ENCODE assay signal across 1 cellular context in the genomic region with DNA sequence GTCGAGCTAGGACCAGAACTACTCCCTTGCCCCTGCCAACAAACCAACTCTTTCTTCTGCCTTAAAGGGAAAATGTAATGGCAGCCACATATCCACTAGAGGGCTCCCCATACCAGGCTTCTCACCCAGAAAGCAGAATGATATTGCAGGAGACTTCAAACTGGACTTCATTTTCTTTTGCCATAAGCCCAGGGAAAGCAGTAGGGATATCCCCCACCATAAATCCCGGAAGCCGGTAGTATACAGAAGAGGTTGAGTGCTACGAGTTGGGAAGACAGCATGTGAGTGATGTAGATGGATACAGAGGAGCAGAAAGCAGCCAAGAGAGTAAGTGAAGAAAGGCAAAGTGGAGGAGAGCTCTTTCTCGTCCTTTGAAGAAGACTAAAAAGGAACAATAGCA.
A peak's percentile ranks its signal among the peaks of the same experiment; 100 is the strongest.
TF ChIP-seq lines count a peak whose summit lies in the region.

No MANE protein-coding gene starts in this region.

TF ChIP-seq in K562, 482 proteins besides CTCF, POLR2A, EP300 and RAD21 (continued from another document):
- TF ChIP-seq, protein P1, sequence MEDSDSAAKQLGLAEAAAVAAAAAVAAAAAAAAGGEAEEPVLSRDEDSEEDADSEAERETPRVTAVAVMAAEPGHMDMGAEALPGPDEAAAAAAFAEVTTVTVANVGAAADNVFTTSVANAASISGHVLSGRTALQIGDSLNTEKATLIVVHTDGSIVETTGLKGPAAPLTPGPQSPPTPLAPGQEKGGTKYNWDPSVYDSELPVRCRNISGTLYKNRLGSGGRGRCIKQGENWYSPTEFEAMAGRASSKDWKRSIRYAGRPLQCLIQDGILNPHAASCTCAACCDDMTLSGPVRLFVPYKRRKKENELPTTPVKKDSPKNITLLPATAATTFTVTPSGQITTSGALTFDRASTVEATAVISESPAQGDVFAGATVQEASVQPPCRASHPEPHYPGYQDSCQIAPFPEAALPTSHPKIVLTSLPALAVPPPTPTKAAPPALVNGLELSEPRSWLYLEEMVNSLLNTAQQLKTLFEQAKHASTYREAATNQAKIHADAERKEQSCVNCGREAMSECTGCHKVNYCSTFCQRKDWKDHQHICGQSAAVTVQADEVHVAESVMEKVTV (CRISPR knock-in tag; IDR thresholded peaks at IDR 0.05), result peak; percentile 98
- TF ChIP-seq TEAD4 (IDR thresholded peaks at IDR 0.05; ENCODE audit: low read length) (peak; percentile 37; the same call in 1 of the 2 replicates), TEAD4 (CRISPR knock-in tag; IDR thresholded peaks at IDR 0.05; ENCODE audit: borderline replicate concordance) (no peak), GABPA (tag; conservative IDR thresholded peaks at IDR 0.05; ENCODE audit: low read depth) (no peak), PCBP1 (IDR thresholded peaks at IDR 0.05; ENCODE audit: low read depth, low read length, poor library complexity, severe bottlenecking) (no peak), EZH2 (IDR thresholded peaks at IDR 0.05; ENCODE audit: borderline replicate concordance, low read depth, low read length) (no peak), TARDBP (IDR thresholded peaks at IDR 0.05) (no peak), FIP1L1 (IDR thresholded peaks at IDR 0.05; ENCODE audit: low read depth, low read length, poor library complexity, severe bottlenecking) (no peak), ZEB2 (IDR thresholded peaks at IDR 0.05) (peak; percentile 34; the same call in 1 of the 2 replicates), HMBOX1 (IDR thresholded peaks at IDR 0.05) (no peak), RBM39 (optimal IDR thresholded peaks at IDR 0.05; ENCODE audit: low read depth, low read length) (peak; percentile 55), HDGF (IDR thresholded peaks at IDR 0.05) (peak; percentile 79; the same call in 1 of the 2 replicates), ZNF165 (CRISPR knock-in tag; IDR thresholded peaks at IDR 0.05; ENCODE audit: borderline replicate concordance) (no peak), SLC30A9 (CRISPR knock-in tag; IDR thresholded peaks at IDR 0.05) (no peak), ZNF695 (CRISPR knock-in tag; IDR thresholded peaks at IDR 0.05) (no peak), ZNF586 (CRISPR knock-in tag; conservative IDR thresholded peaks at IDR 0.05) (no peak), ZNF431 (CRISPR knock-in tag; IDR thresholded peaks at IDR 0.05) (no peak), TRIM28 (IDR thresholded peaks at IDR 0.05) (no peak), L3MBTL2 (IDR thresholded peaks at IDR 0.05) (0 out of 2 replicates have a peak, but pooled peaks have one; percentile 43), HDAC1 (IDR thresholded peaks at IDR 0.05) (no peak), ZNF507 (tag; conservative IDR thresholded peaks at IDR 0.05) (no peak), CXXC5 (CRISPR knock-in tag; IDR thresholded peaks at IDR 0.05) (no peak), MLLT1 (IDR thresholded peaks at IDR 0.05) (peak in 1 of 2 experiments; percentile 70; a peak in 1 of 4 replicates), ZNF444 (CRISPR knock-in tag; IDR thresholded peaks at IDR 0.05) (no peak), NBN (IDR thresholded peaks at IDR 0.05; ENCODE audit: low read depth) (peak; percentile 80), NR2C2 (CRISPR knock-in tag; IDR thresholded peaks at IDR 0.05) (no peak), NR2C2 (tag; IDR thresholded peaks at IDR 0.05) (no peak; the same call in 1 of the 2 replicates), DACH1 (IDR thresholded peaks at IDR 0.05; ENCODE audit: partially characterized antibody) (no peak), CC2D1A (IDR thresholded peaks at IDR 0.05) (peak; percentile 89), SMC3 (conservative IDR thresholded peaks at IDR 0.05; ENCODE audit: insufficient read depth, low read depth, low read length) (peak; percentile 94), NFE2 (IDR thresholded peaks at IDR 0.05; ENCODE audit: low read depth) (0 out of 2 replicates have a peak, but pooled peaks have one; percentile 12), ARID2 (IDR thresholded peaks at IDR 0.05) (peak; percentile 99), RFX7 (CRISPR knock-in tag; IDR thresholded peaks at IDR 0.05) (no peak), ARNT (IDR thresholded peaks at IDR 0.05) (peak in 1 of 2 experiments; percentile 55; a peak in 1 of 4 replicates), EHMT2 (IDR thresholded peaks at IDR 0.05) (peak; percentile 60)
- TF ChIP-seq, protein P2, sequence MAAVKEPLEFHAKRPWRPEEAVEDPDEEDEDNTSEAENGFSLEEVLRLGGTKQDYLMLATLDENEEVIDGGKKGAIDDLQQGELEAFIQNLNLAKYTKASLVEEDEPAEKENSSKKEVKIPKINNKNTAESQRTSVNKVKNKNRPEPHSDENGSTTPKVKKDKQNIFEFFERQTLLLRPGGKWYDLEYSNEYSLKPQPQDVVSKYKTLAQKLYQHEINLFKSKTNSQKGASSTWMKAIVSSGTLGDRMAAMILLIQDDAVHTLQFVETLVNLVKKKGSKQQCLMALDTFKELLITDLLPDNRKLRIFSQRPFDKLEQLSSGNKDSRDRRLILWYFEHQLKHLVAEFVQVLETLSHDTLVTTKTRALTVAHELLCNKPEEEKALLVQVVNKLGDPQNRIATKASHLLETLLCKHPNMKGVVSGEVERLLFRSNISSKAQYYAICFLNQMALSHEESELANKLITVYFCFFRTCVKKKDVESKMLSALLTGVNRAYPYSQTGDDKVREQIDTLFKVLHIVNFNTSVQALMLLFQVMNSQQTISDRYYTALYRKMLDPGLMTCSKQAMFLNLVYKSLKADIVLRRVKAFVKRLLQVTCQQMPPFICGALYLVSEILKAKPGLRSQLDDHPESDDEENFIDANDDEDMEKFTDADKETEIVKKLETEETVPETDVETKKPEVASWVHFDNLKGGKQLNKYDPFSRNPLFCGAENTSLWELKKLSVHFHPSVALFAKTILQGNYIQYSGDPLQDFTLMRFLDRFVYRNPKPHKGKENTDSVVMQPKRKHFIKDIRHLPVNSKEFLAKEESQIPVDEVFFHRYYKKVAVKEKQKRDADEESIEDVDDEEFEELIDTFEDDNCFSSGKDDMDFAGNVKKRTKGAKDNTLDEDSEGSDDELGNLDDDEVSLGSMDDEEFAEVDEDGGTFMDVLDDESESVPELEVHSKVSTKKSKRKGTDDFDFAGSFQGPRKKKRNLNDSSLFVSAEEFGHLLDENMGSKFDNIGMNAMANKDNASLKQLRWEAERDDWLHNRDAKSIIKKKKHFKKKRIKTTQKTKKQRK (IDR thresholded peaks at IDR 0.05; ENCODE audit: borderline replicate concordance, low read depth, low read length), result no peak
- TF ChIP-seq, protein P3, sequence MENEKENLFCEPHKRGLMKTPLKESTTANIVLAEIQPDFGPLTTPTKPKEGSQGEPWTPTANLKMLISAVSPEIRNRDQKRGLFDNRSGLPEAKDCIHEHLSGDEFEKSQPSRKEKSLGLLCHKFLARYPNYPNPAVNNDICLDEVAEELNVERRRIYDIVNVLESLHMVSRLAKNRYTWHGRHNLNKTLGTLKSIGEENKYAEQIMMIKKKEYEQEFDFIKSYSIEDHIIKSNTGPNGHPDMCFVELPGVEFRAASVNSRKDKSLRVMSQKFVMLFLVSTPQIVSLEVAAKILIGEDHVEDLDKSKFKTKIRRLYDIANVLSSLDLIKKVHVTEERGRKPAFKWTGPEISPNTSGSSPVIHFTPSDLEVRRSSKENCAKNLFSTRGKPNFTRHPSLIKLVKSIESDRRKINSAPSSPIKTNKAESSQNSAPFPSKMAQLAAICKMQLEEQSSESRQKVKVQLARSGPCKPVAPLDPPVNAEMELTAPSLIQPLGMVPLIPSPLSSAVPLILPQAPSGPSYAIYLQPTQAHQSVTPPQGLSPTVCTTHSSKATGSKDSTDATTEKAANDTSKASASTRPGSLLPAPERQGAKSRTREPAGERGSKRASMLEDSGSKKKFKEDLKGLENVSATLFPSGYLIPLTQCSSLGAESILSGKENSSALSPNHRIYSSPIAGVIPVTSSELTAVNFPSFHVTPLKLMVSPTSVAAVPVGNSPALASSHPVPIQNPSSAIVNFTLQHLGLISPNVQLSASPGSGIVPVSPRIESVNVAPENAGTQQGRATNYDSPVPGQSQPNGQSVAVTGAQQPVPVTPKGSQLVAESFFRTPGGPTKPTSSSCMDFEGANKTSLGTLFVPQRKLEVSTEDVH (IDR thresholded peaks at IDR 0.05; ENCODE audit: low read depth, partially characterized antibody), result peak; percentile 60
